ENCODE assay signal across 21 cellular contexts in the genomic region with DNA sequence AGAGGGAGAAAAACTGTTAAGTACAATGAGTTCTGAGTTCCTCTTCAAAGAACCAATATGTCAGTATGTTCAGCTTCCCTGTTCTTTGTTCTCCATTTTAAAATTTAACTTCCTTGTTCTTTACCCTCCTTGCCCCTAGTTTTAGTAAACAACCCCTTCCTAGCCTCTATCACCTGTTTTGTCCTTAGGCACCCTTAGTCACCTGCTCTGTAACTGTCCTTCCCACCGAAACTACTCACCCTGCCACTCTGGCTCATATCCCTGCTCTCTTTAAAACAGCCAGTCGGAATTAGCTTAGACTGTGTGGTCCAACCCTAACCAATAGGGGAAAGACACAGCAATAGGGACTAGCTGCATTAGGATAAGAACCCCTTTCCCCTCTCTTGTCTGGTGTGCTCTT.
DNase-seq lines count a peak whose midpoint lies in the region; ATAC-seq, FAIRE-seq and TF ChIP-seq lines count a peak whose summit lies in the region.
"Had no signal": no experiment of that assay in that cellular context is flagged by ENCODE, and none has a peak within 500 bp of the region (broad histone marks: within the 10 kb centered on the region; RNA-seq: fewer than 3 reads in every experiment).

No MANE protein-coding gene starts in this region.

- peak overlapping the region; percentile 30 for H3K27ac Mint-ChIP-seq in astrocyte (ENCODE audit: unreplicated experiment)
- H3K27ac Mint-ChIP-seq: CD4-positive, alpha-beta T cell had no signal

- no peak overlapping the region for H2BK15ac ChIP-seq in mesenchymal stem cell (ENCODE audit: low read depth, poor library complexity, severe bottlenecking)

- H3K27ac ChIP-seq in BLaER1 treated with 17β-estradiol and CSF1 and Interleukin-3, amounts not matched to agents 10 nM and 100 nM: peak overlapping the region in 8 of 11 experiments; percentile 28 to 91 (median 74); a peak in 15 of 22 replicates
- H3K27ac ChIP-seq in astrocyte (ENCODE audit: low read depth, low read length) (peak overlapping the region; percentile 65), mesenchymal stem cell (ENCODE audit: low read length, poor library complexity, severe bottlenecking) (no peak overlapping the region), right cardiac atrium (ENCODE audit: low read length) (no peak overlapping the region)
- H3K27ac ChIP-seq: A549, RWPE1 had no signal

- no peaks in the 10 kb centered on the region for H3K36me3 Mint-ChIP-seq in astrocyte (ENCODE audit: low read depth, unreplicated experiment)

- H2AFZ ChIP-seq in astrocyte (ENCODE audit: low read depth, low read length): no peak overlapping the region
- H2AFZ ChIP-seq in mesenchymal stem cell (ENCODE audit: low read depth, low read length): no peak overlapping the region

- FAIRE-seq in astrocyte (lab: Jason Lieb, UNC): no peak
- FAIRE-seq: A549, D721Med, GM12892, HepG2 had no signal

- no peak overlapping the region for H3K4me3 Mint-ChIP-seq in astrocyte (ENCODE audit: unreplicated experiment)
- H3K4me3 Mint-ChIP-seq: CD4-positive, alpha-beta T cell had no signal

- intact Hi-C loops in right cardiac atrium (cut with DNase I): no loop called here

- in situ Hi-C loops in G401 (cut with HindIII; ENCODE audit: low sequenced_read_pairs): no loop called here

- no peak for TF ChIP-seq CTCF in astrocyte (IDR thresholded peaks at IDR 0.05; ENCODE audit: insufficient read depth, low read depth, low read length)

- no peak overlapping the region for H3K14ac ChIP-seq in mesenchymal stem cell (ENCODE audit: low read length in 2 of 2)

- WGBS in mesenchymal stem cell: 61% methylated on average over 2 of the region's 2 CpGs
- WGBS in right cardiac atrium: 89% methylated on average over 2 of the region's 2 CpGs

- peaks cover 3% of the 10 kb centered on the region for H3K4me1 Mint-ChIP-seq in astrocyte (ENCODE audit: low read depth, unreplicated experiment)

- DNase-seq in LHCN-M2 (ENCODE audit: low read depth) (peak; percentile 22), astrocyte (ENCODE audit: low read depth) (no peak), mesenchymal stem cell (no peak), G401 (ENCODE audit: low spot score) (no peak), right cardiac atrium (no peak)
- DNase-seq: CD4-positive, alpha-beta T cell; DMS79 treated with DMSO at 0.1 percent for 48 hours; GDM1; GOT3; Karpas-422; NCI-H1417 treated with DMSO at 0.1 percent for 48 hours; NCI-H2029; NCI-H2171 treated with DMSO at 0.1 percent for 48 hours; NCI-H510A had no signal

- no peak overlapping the region for H2BK5ac ChIP-seq in mesenchymal stem cell (ENCODE audit: low read depth, low read length, poor library complexity, severe bottlenecking)

- H4K8ac ChIP-seq in mesenchymal stem cell (ENCODE audit: low read length): no peak overlapping the region

- H3K9ac ChIP-seq in BLaER1 treated with 17β-estradiol and CSF1 and Interleukin-3, amounts not matched to agents 10 nM and 100 nM: peak overlapping the region in 4 of 11 experiments; percentile 10 to 70 (median 50); a peak in 5 of 22 replicates
- H3K9ac ChIP-seq in astrocyte (ENCODE audit: low read length) (no peak overlapping the region), mesenchymal stem cell (ENCODE audit: low read length) (no peak overlapping the region)

- no peak overlapping the region for H3K4me2 ChIP-seq in BLaER1 treated with 17β-estradiol and CSF1 and Interleukin-3, amounts not matched to agents 10 nM and 100 nM
- H3K4me2 ChIP-seq in astrocyte (ENCODE audit: low read length): no peak overlapping the region
- H3K4me2 ChIP-seq in mesenchymal stem cell (ENCODE audit: low read length, poor library complexity, severe bottlenecking): no peak overlapping the region
- H3K4me2 ChIP-seq: A549 had no signal

- peaks cover 10% of the 10 kb centered on the region for H3K9me3 Mint-ChIP-seq in astrocyte (ENCODE audit: unreplicated experiment)
- H3K9me3 Mint-ChIP-seq: CD4-positive, alpha-beta T cell had no signal

- H4K20me1 ChIP-seq in BLaER1 treated with 17β-estradiol and CSF1 and Interleukin-3, amounts not matched to agents 10 nM and 100 nM: 0 out of 22 replicates have a peak, but pooled peaks cover 0 to 3% (median 0%) of the 10 kb centered on the region in 11 experiments
- H4K20me1 ChIP-seq in astrocyte (ENCODE audit: insufficient read depth, low read length): no peaks in the 10 kb centered on the region

- no peaks in the 10 kb centered on the region for H3K79me1 ChIP-seq in mesenchymal stem cell (replicated peaks; ENCODE audit: low read length, poor library complexity, severe bottlenecking)

- peaks cover 36% of the 10 kb centered on the region for H3K27me3 Mint-ChIP-seq in astrocyte (ENCODE audit: low read depth, unreplicated experiment)

- no peak overlapping the region for H3K23ac ChIP-seq in mesenchymal stem cell (ENCODE audit: low read length in 2 of 2)

- peak overlapping the region in 1 of 2 experiments; percentile 54 for H3K18ac ChIP-seq in mesenchymal stem cell (ENCODE audit: low read depth in 1 of 2, low read length in 2 of 2)

- ATAC-seq in GM18517 (IDR thresholded peaks at IDR 0.05; ENCODE audit: unreplicated experiment) (no peak), right cardiac atrium (no peak)
- ATAC-seq: A549, HepG2 had no signal

- H3K79me2 ChIP-seq in astrocyte (ENCODE audit: insufficient read depth, low read length): no peaks in the 10 kb centered on the region

- H3K27me3 ChIP-seq in BLaER1 treated with 17β-estradiol and CSF1 and Interleukin-3, amounts not matched to agents 10 nM and 100 nM: no peaks in the 10 kb centered on the region
- H3K27me3 ChIP-seq in astrocyte (ENCODE audit: insufficient read depth, low read length): peaks cover 22% of the 10 kb centered on the region
- H3K27me3 ChIP-seq in mesenchymal stem cell (ENCODE audit: control insufficient read depth in 1 of 2, insufficient read depth in 1 of 2, low read length in 2 of 2): peaks cover 0 to 69% of the 10 kb centered on the region in 2 experiments
- H3K27me3 ChIP-seq in right cardiac atrium (ENCODE audit: control insufficient read depth, insufficient read depth): no peaks in the 10 kb centered on the region

- H4K91ac ChIP-seq in mesenchymal stem cell (ENCODE audit: low read length): peak overlapping the region; percentile 75

- peak overlapping the region in 1 of 2 experiments; percentile 88 for H2BK12ac ChIP-seq in mesenchymal stem cell (ENCODE audit: low read length in 2 of 2)

- H3K36me3 ChIP-seq in BLaER1 treated with 17β-estradiol and CSF1 and Interleukin-3, amounts not matched to agents 10 nM and 100 nM: no peaks in the 10 kb centered on the region
- no peaks in the 10 kb centered on the region for H3K36me3 ChIP-seq in astrocyte (ENCODE audit: insufficient read depth, low read length)
- no peaks in the 10 kb centered on the region for H3K36me3 ChIP-seq in mesenchymal stem cell (ENCODE audit: control insufficient read depth in 1 of 2, insufficient read depth in 2 of 2, low read depth in 1 of 2, low read length in 2 of 2)

- peak overlapping the region in 1 of 2 experiments; percentile 33 for H3K4ac ChIP-seq in mesenchymal stem cell (ENCODE audit: low read depth in 1 of 2, low read length in 2 of 2)

- H2AK5ac ChIP-seq in mesenchymal stem cell (ENCODE audit: low read length, severe bottlenecking): peak overlapping the region; percentile 28

- peaks cover 11 to 76% (median 22%) of the 10 kb centered on the region in 11 experiments for H3K9me3 ChIP-seq in BLaER1 treated with 17β-estradiol and CSF1 and Interleukin-3, amounts not matched to agents 10 nM and 100 nM (replicated peaks in 1 of 11)
- no peaks in the 10 kb centered on the region for H3K9me3 ChIP-seq in astrocyte (ENCODE audit: insufficient read depth, low read depth, low read length)
- H3K9me3 ChIP-seq in mesenchymal stem cell (ENCODE audit: control insufficient read depth, low read length): peaks cover 27% of the 10 kb centered on the region
- H3K9me3 ChIP-seq in right cardiac atrium (ENCODE audit: control insufficient read depth, low read length): no peaks in the 10 kb centered on the region

- H2BK120ac ChIP-seq in mesenchymal stem cell (ENCODE audit: low read depth, low read length): no peak overlapping the region

- no peak overlapping the region for H3K4me3 ChIP-seq in BLaER1 treated with 17β-estradiol and CSF1 and Interleukin-3, amounts not matched to agents 10 nM and 100 nM
- no peak overlapping the region for H3K4me3 ChIP-seq in astrocyte (ENCODE audit: insufficient read depth, low read depth, low read length)
- H3K4me3 ChIP-seq in mesenchymal stem cell (ENCODE audit: insufficient read depth in 1 of 2, low read depth in 1 of 2, low read length in 2 of 2): no peak overlapping the region
- no peak overlapping the region for H3K4me3 ChIP-seq in right cardiac atrium (ENCODE audit: low read length)
- H3K4me3 ChIP-seq: A549 had no signal

- H3K4me1 ChIP-seq in BLaER1 treated with 17β-estradiol and CSF1 and Interleukin-3, amounts not matched to agents 10 nM and 100 nM: peaks cover 0 to 20% (median 2%) of the 10 kb centered on the region in 10 experiments; a peak in 9 of 20 replicates
- H3K4me1 ChIP-seq in astrocyte (ENCODE audit: insufficient read depth, low read length) (peaks cover 6% of the 10 kb centered on the region), mesenchymal stem cell (ENCODE audit: control insufficient read depth, insufficient read depth, low read depth, low read length) (no peaks in the 10 kb centered on the region), right cardiac atrium (ENCODE audit: control insufficient read depth, insufficient read depth, low read length) (no peaks in the 10 kb centered on the region)
- H3K4me1 ChIP-seq: A549 had no signal

Comparison
In these comparisons a context has a peak if more than half of its experiments do, and no peak if none do; other contexts are left out.
1. H3K27ac ChIP-seq: peak in BLaER1 treated with 17β-estradiol and CSF1 and Interleukin-3, amounts not matched to agents 10 nM and 100 nM (8 of 11) and astrocyte (single experiment); none in mesenchymal stem cell (single experiment) and right cardiac atrium (single experiment).